In genomic region chr4:6840062-6840976, GRCh38 we compare ENCODE assay signal across 14 cellular contexts. TPM values are rescaled to one million over a fixed set of nuclear protein-coding genes. Genes with fewer than 3 reads are reported as not detected.
A peak's percentile ranks its signal among the peaks of the same experiment; 100 is the strongest.
DNase-seq lines count a peak whose midpoint lies in the region; ATAC-seq and TF ChIP-seq lines count a peak whose summit lies in the region.
"Had no signal": no experiment of that assay in that cellular context is flagged by ENCODE, and none has a peak within 500 bp of the region (broad histone marks: within the 10 kb centered on the region; RNA-seq: fewer than 3 reads in every experiment).

No MANE protein-coding gene starts in this region.

- peak overlapping the region; percentile 88 for H3K27ac ChIP-seq in subcutaneous abdominal adipose tissue (ENCODE audit: low read depth, low read length)
- H3K27ac ChIP-seq: SK-N-MC had no signal

- ATAC-seq in HG03196 (IDR thresholded peaks at IDR 0.05; ENCODE audit: unreplicated experiment) = no peak
- ATAC-seq in HG02571 (IDR thresholded peaks at IDR 0.05; ENCODE audit: unreplicated experiment) = no peak
- ATAC-seq in GM19463 (IDR thresholded peaks at IDR 0.05; ENCODE audit: unreplicated experiment) = no peak
- no peak for ATAC-seq in GM21381 (IDR thresholded peaks at IDR 0.05; ENCODE audit: unreplicated experiment)

- peaks cover 7 to 30% (median 25%) of the 10 kb centered on the region in 5 donors for H3K4me1 ChIP-seq in subcutaneous abdominal adipose tissue (ENCODE audit: control insufficient read depth in 5 of 5, insufficient read depth in 5 of 5, low read length in 5 of 5)

- H3K4me3 Mint-ChIP-seq in chondrocyte (ENCODE audit: unreplicated experiment) = no peak overlapping the region

- no peaks in the 10 kb centered on the region for H3K27me3 ChIP-seq in subcutaneous abdominal adipose tissue (ENCODE audit: control insufficient read depth in 5 of 5, insufficient read depth in 4 of 5, low read length in 5 of 5)
- H3K27me3 ChIP-seq: tibial artery had no signal

- no peak overlapping the region for H3K4me3 ChIP-seq in subcutaneous abdominal adipose tissue (ENCODE audit: low read depth in 1 of 5, low read length in 5 of 5)
- H3K4me3 ChIP-seq: SK-N-MC, tibial artery had no signal

- H3K36me3 ChIP-seq in subcutaneous abdominal adipose tissue (ENCODE audit: control insufficient read depth in 5 of 5, insufficient read depth in 5 of 5, low read length in 5 of 5) = peaks cover 0 to 15% (median 7%) of the 10 kb centered on the region in 5 donors

- peak overlapping the region; percentile 82 for H3K27ac Mint-ChIP-seq in chondrocyte (ENCODE audit: unreplicated experiment)

- H3K4me1 Mint-ChIP-seq in chondrocyte (ENCODE audit: low read depth) = peaks cover 22% of the 10 kb centered on the region

- H3K36me3 Mint-ChIP-seq in chondrocyte (ENCODE audit: low read depth) = peaks cover 11% of the 10 kb centered on the region

- no peaks in the 10 kb centered on the region for H3K27me3 Mint-ChIP-seq in chondrocyte (ENCODE audit: low read depth)

- DNase-seq in HT1080 (ENCODE audit: low read depth) = peak; percentile 4
- no peak for DNase-seq in chondrocyte (ENCODE audit: low spot score)
- peak; percentile 62 for DNase-seq in left kidney (ENCODE audit: low read depth, low spot score)
- DNase-seq: dermis blood vessel endothelial cell; kidney glomerular epithelial cell; NCI-H2081 treated with DMSO at 0.1 percent for 48 hours; stimulated activated CD4-positive, alpha-beta T cell treated with anti-CD3 and anti-CD28 coated beads, Interleukin-2, amount 100 ng/mL, for 24 hours; tibial artery had no signal

- TF ChIP-seq CTCF in chondrocyte (IDR thresholded peaks at IDR 0.05) = no peak

- H3K9ac ChIP-seq in subcutaneous abdominal adipose tissue (ENCODE audit: low read length in 5 of 5) = peak overlapping the region in 4 of 5 donors; percentile 34 to 81 (median 74)

- H3K9me3 Mint-ChIP-seq in chondrocyte (ENCODE audit: low read depth) = peaks cover 4% of the 10 kb centered on the region

- no peaks in the 10 kb centered on the region for H3K9me3 ChIP-seq in subcutaneous abdominal adipose tissue (ENCODE audit: control insufficient read depth in 5 of 5, low read length in 5 of 5)
- H3K9me3 ChIP-seq: tibial artery had no signal

RNA-seq across cellular contexts. Expression of gene KIAA0232, which starts 57.8 kb away (rescaled TPM):
- 4.4 and 4.7 TPM in 2 replicates for total RNA-seq in HT1080 (2014; rRNA removed; shearing (Covaris generic))
- 6.3 and 8.9 TPM in 2 replicates for polyA plus RNA-seq in HT1080 (2015; cell fraction: cytosol; rRNA removed)
- 14.4 and 15.3 TPM in 2 replicates for polyA plus RNA-seq in HT1080 (2015; cell fraction: nucleus; rRNA removed)
- total RNA-seq in chondrocyte = 24.7 to 27.4 TPM (median 26.2 TPM) in 3 replicates
